2 cellular contexts compared by ENCODE assay signal in genomic region chr2:6858628-6859027, GRCh38.
TF ChIP-seq lines count a peak whose summit lies in the region.

No MANE protein-coding gene starts in this region.

TF ChIP-seq in HEK293, 187 proteins besides CTCF, POLR2A, EP300 and RAD21:
- TF ChIP-seq ZNF707 (tag by site-specific recombination; IDR thresholded peaks at IDR 0.05): peak; percentile 60; the same call in 1 of the 2 replicates

TF ChIP-seq in K562, 482 proteins besides CTCF, POLR2A, EP300 and RAD21:
- TF ChIP-seq ZNF707 (CRISPR knock-in tag; conservative IDR thresholded peaks at IDR 0.05): peak; percentile 98
